In genomic region chr5:30994926-30995325, GRCh38 we compare ENCODE assay signal across 23 cellular contexts.
"Had no signal": no experiment of that assay in that cellular context is flagged by ENCODE, and none has a peak within 500 bp of the region (broad histone marks: within the 10 kb centered on the region; RNA-seq: fewer than 3 reads in every experiment).

No MANE protein-coding gene starts in this region.

- H3K27me3 ChIP-seq: adrenal gland had no signal

- ATAC-seq: activated T-cell treated with anti-CD3 and anti-CD28 coated beads, Interleukin-2, amount 50 U/mL, for 4 hours; activated T-helper 17 cell treated with anti-CD3 and anti-CD28 coated beads, Interleukin-2, amount 50 U/mL, for 72 hours; K562; PC-3; T-helper 17 cell had no signal

- H3K9me3 ChIP-seq: adrenal gland had no signal

- H3K36me3 Mint-ChIP-seq: activated CD4-positive, alpha-beta memory T cell treated with anti-CD3 and anti-CD28 coated beads for 36 hours; activated naive CD8-positive, alpha-beta T cell treated with anti-CD3 and anti-CD28 coated beads, Interleukin-2, amount 10 ng/mL, durations not matched to agents 7 days and 5 days had no signal

- H3K4me3 ChIP-seq: adrenal gland, K562 had no signal

- H3K27me3 Mint-ChIP-seq: activated B cell treated with CpG ODN at 0.5 μM for 24 hours; activated CD4-positive, alpha-beta memory T cell treated with anti-CD3 and anti-CD28 coated beads for 36 hours; activated CD4-positive, alpha-beta T cell treated with anti-CD3 and anti-CD28 coated beads, Interleukin-2, amount 10 ng/mL, durations not matched to agents 7 days and 5 days; activated naive CD8-positive, alpha-beta T cell treated with anti-CD3 and anti-CD28 coated beads, Interleukin-2, amount 10 ng/mL, durations not matched to agents 7 days and 5 days; activated T-helper 17 cell treated with anti-CD3 and anti-CD28 coated beads, Interleukin-2, amount 50 U/mL, for 72 hours; T-helper 17 cell had no signal

- H3K36me3 ChIP-seq: adrenal gland had no signal

- H3K4me3 Mint-ChIP-seq: activated B cell treated with CpG ODN at 0.5 μM for 24 hours; activated CD4-positive, alpha-beta memory T cell treated with anti-CD3 and anti-CD28 coated beads for 36 hours; activated CD4-positive, alpha-beta T cell treated with anti-CD3 and anti-CD28 coated beads, Interleukin-2, amount 10 ng/mL, durations not matched to agents 7 days and 5 days; activated naive CD8-positive, alpha-beta T cell treated with anti-CD3 and anti-CD28 coated beads, Interleukin-2, amount 10 ng/mL, durations not matched to agents 7 days and 5 days; activated T-cell treated with anti-CD3 and anti-CD28 coated beads, Interleukin-2, amount 50 U/mL, for 4 hours; activated T-helper 17 cell treated with anti-CD3 and anti-CD28 coated beads, Interleukin-2, amount 50 U/mL, for 72 hours; T-helper 17 cell had no signal

- H3K4me1 Mint-ChIP-seq: activated B cell treated with CpG ODN at 0.5 μM for 24 hours; activated CD4-positive, alpha-beta T cell treated with anti-CD3 and anti-CD28 coated beads, Interleukin-2, amount 10 ng/mL, durations not matched to agents 7 days and 5 days; activated naive CD8-positive, alpha-beta T cell treated with anti-CD3 and anti-CD28 coated beads, Interleukin-2, amount 10 ng/mL, durations not matched to agents 7 days and 5 days; activated T-helper 17 cell treated with anti-CD3 and anti-CD28 coated beads, Interleukin-2, amount 50 U/mL, for 72 hours; T-helper 17 cell had no signal

- H3K9me3 Mint-ChIP-seq: activated CD4-positive, alpha-beta T cell treated with anti-CD3 and anti-CD28 coated beads, Interleukin-2, amount 10 ng/mL, durations not matched to agents 7 days and 5 days; activated T-cell treated with anti-CD3 and anti-CD28 coated beads, Interleukin-2, amount 50 U/mL, for 4 hours had no signal

- H3K27ac ChIP-seq: adrenal gland had no signal

- H3K27ac Mint-ChIP-seq: activated B cell treated with CpG ODN at 0.5 μM for 24 hours; activated CD4-positive, alpha-beta memory T cell treated with anti-CD3 and anti-CD28 coated beads for 36 hours; activated CD4-positive, alpha-beta T cell treated with anti-CD3 and anti-CD28 coated beads, Interleukin-2, amount 10 ng/mL, durations not matched to agents 7 days and 5 days; activated naive CD8-positive, alpha-beta T cell treated with anti-CD3 and anti-CD28 coated beads, Interleukin-2, amount 10 ng/mL, durations not matched to agents 7 days and 5 days; activated T-helper 17 cell treated with anti-CD3 and anti-CD28 coated beads, Interleukin-2, amount 50 U/mL, for 72 hours; T-helper 17 cell had no signal

- DNase-seq: activated B cell treated with CpG ODN at 0.5 μM for 24 hours; activated CD4-positive, alpha-beta memory T cell treated with anti-CD3 and anti-CD28 coated beads for 36 hours; activated CD4-positive, alpha-beta T cell treated with anti-CD3 and anti-CD28 coated beads for 1 hour; activated CD4-positive, alpha-beta T cell treated with anti-CD3 and anti-CD28 coated beads, Interleukin-2, amount 10 ng/mL, durations not matched to agents 7 days and 5 days; activated CD8-positive, alpha-beta memory T cell treated with anti-CD3 and anti-CD28 coated beads for 24 hours; activated gamma-delta T cell treated with Interleukin-2 at 50 U/mL for 16 hours; activated naive CD4-positive, alpha-beta T cell treated with anti-CD3 and anti-CD28 coated beads, Interleukin-2, amount 50 U/mL, for 16 hours; activated naive CD8-positive, alpha-beta T cell treated with anti-CD3 and anti-CD28 coated beads, Interleukin-2, amount 10 ng/mL, durations not matched to agents 7 days and 5 days; activated T-cell treated with anti-CD3 and anti-CD28 coated beads, Interleukin-2, amount 50 U/mL, for 4 hours; adrenal gland; central memory CD4-positive, alpha-beta T cell; Karpas-422; MM.1S; NCI-H1105; NCI-H1436 treated with DMSO at 0.1 percent for 48 hours; NCI-H187; NCI-H2081; PC-3; SHP77 treated with DMSO at 0.1 percent for 48 hours; T-helper 17 cell; T-helper 9 cell had no signal

- H3K4me1 ChIP-seq: adrenal gland had no signal
